In the genomic region with DNA sequence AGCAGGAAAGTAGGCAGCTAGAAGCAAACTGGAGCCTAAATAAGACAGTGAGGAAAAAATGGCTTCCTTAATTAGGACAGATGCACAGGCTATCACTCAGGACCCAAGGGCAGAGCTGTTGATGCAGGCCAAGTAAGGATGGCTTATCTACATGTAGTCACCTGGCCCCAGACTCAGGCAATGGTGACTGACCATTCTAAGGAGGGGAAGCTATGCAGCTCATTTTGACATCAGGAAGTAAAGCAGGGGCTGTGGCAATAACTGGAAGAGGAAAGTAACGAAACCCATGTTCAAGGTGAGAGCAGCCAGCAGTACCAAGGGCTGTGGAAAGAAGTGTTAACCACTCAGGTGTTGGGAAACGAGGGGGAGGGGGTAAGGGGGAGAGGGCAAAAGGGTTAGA, we compare ENCODE assay signal across 17 cellular contexts. TPM values are rescaled to one million over a fixed set of nuclear protein-coding genes. Genes with fewer than 3 reads are reported as not detected.
"Had no signal": no experiment of that assay in that cellular context is flagged by ENCODE, and none has a peak within 500 bp of the region (broad histone marks: within the 10 kb centered on the region; RNA-seq: fewer than 3 reads in every experiment).

No MANE protein-coding gene starts in this region.

- H3K27ac ChIP-seq: epithelial cell of prostate, gastrocnemius medialis, heart right ventricle, skin epidermis, transverse colon had no signal

- H3K27ac Mint-ChIP-seq: nephron; T-helper 1 cell treated with Interleukin-12 subunit alpha and Interleukin-12 subunit beta and Interleukin-4 antibody, amounts not matched to agents 30 μg/mL and 1 μg/mL, for 36 hours had no signal

- H3K4me3 ChIP-seq: gastrocnemius medialis, heart right ventricle, left lung, skin epidermis, transverse colon had no signal

- H3K4me3 Mint-ChIP-seq: effector memory CD8-positive, alpha-beta T cell; nephron; T-helper 1 cell treated with Interleukin-12 subunit alpha and Interleukin-12 subunit beta and Interleukin-4 antibody, amounts not matched to agents 30 μg/mL and 1 μg/mL, for 36 hours had no signal

- H3K9me3 ChIP-seq: gastrocnemius medialis, heart right ventricle, left lung, SK-N-SH, transverse colon had no signal

- H3K27me3 Mint-ChIP-seq: effector memory CD8-positive, alpha-beta T cell had no signal

- ATAC-seq: effector memory CD8-positive, alpha-beta T cell; gastrocnemius medialis; left lung had no signal

- H3K4me1 ChIP-seq: gastrocnemius medialis, left lung, transverse colon had no signal

- H3K4me1 Mint-ChIP-seq: nephron had no signal

- DNase-seq: activated CD4-positive, alpha-beta T cell treated with anti-CD3 and anti-CD28 coated beads, Interleukin-2, amount 50 U/mL, for 1 hour; activated gamma-delta T cell; activated T-cell treated with anti-CD3 and anti-CD28 coated beads, Interleukin-2, amount 50 U/mL, for 1 hour; central memory CD4-positive, alpha-beta T cell; effector memory CD8-positive, alpha-beta T cell; gastrocnemius medialis; heart right ventricle; left lung; mesendoderm; SK-N-SH; substantia nigra; transverse colon had no signal

- H3K27me3 ChIP-seq: gastrocnemius medialis, heart right ventricle, left lung, transverse colon had no signal

- H3K9me3 Mint-ChIP-seq: effector memory CD8-positive, alpha-beta T cell; nephron; T-helper 1 cell treated with Interleukin-12 subunit alpha and Interleukin-12 subunit beta and Interleukin-4 antibody, amounts not matched to agents 30 μg/mL and 1 μg/mL, for 36 hours had no signal

RNA-seq across cellular contexts. Expression of a gene that starts 46.3 kb away (rescaled TPM):
- total RNA-seq: astrocyte, gastrocnemius medialis had no signal
